Comparison of ENCODE assay signal across 30 cellular contexts in the genomic region with DNA sequence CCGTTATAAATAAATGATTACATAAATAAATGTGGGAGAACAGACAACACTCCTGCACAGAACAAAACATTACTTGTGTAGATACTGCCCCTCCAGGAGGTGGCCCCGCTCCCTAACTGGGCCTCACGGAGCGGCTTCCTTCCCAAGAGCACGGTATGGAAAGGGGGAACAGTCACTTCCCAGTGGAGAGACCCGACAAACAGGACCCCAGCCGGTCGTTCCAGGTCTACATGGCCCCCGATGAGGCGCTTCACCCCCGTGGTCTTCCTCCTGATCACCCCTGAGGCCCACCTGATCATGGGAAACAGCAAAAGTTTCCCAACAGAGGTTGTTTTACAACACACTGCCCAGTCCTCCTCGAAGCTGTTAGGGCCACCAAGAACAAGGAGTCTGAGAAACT. TPM values are rescaled to one million over a fixed set of nuclear protein-coding genes. Genes with fewer than 3 reads are reported as not detected.
DNase-seq lines count a peak whose midpoint lies in the region; ATAC-seq, FAIRE-seq and TF ChIP-seq lines count a peak whose summit lies in the region.
"Had no signal": no experiment of that assay in that cellular context is flagged by ENCODE, and none has a peak within 500 bp of the region (broad histone marks: within the 10 kb centered on the region; RNA-seq: fewer than 3 reads in every experiment).

No MANE protein-coding gene starts in this region.

- H3K9me3 ChIP-seq in K562 (replicated peaks; ENCODE audit: control insufficient read depth, insufficient read depth, low read depth, low read length) (peaks cover 5% of the 10 kb centered on the region; the same call in 1 of the 2 replicates), osteoblast (ENCODE audit: low read depth, low read length) (no peaks in the 10 kb centered on the region), aorta (ENCODE audit: control insufficient read depth, low read length) (no peaks in the 10 kb centered on the region)
- H3K9me3 ChIP-seq: A549, SJCRH30 had no signal

- DNase-seq in natural killer cell treated with Interleukin-12 subunit alpha and Interleukin-12 subunit beta and Interleukin-15 and Interleukin-18, amount 100 ng/mL, for 72 hours (ENCODE audit: low spot score): peak; percentile 53
- no peak for DNase-seq in natural killer cell
- no peak for DNase-seq in K562 (ENCODE audit: extremely low read depth in 1 of 4, low spot score in 3 of 4)
- peak; percentile 52 for DNase-seq in osteoblast (ENCODE audit: insufficient read length, low spot score, missing footprints)
- DNase-seq in aorta: peak; percentile 21 to 71
- DNase-seq in SK-N-DZ (ENCODE audit: low spot score): no peak
- DNase-seq in NCI-H128 (lab: John Stamatoyannopoulos, UW; ENCODE audit: unreplicated experiment): no peak
- DNase-seq: C1 segment of cervical spinal cord; CD4-positive, alpha-beta memory T cell; COR-L47; DMS53; KBM-7; NCI-H1105 treated with DMSO at 0.1 percent for 48 hours; NCI-H2029; NCI-H446 treated with DMSO at 0.1 percent for 48 hours; NCI-H526; NCI-H82; NK-92 treated with Interleukin-12 subunit alpha and Interleukin-12 subunit beta, amount 100 ng/mL, for 24 hours; PC-3; SJCRH30 had no signal

- no peak overlapping the region for H3K4me2 ChIP-seq in K562 (ENCODE audit: insufficient read depth, low read length)
- no peak overlapping the region for H3K4me2 ChIP-seq in osteoblast (ENCODE audit: insufficient read depth, low read length)
- H3K4me2 ChIP-seq: A549 had no signal

- in situ Hi-C loops in K562 (cut with MboI): no loop called here

- intact Hi-C loops in natural killer cell (cut with micrococcal nuclease): no loop called here
- intact Hi-C loops in K562 (cut with micrococcal nuclease): no loop called here
- intact Hi-C loops in aorta (cut with DNase I): no loop called here

- POLR2A ChIA-PET in K562 (lab: Yijun Ruan, JAX): no interaction called here

- H3K36me3 ChIP-seq in K562 (ENCODE audit: control insufficient read depth, insufficient read depth, low read length) (no peaks in the 10 kb centered on the region), osteoblast (ENCODE audit: insufficient read depth, low read length) (no peaks in the 10 kb centered on the region), aorta (ENCODE audit: control insufficient read depth in 1 of 2, insufficient read depth in 2 of 2, low read length in 1 of 2) (no peaks in the 10 kb centered on the region)
- H3K36me3 ChIP-seq: SJCRH30 had no signal

- TF ChIP-seq RAD21 in K562 (CRISPR knock-in tag; conservative IDR thresholded peaks at IDR 0.05 in 1 of 2, IDR thresholded peaks at IDR 0.05 in 1 of 2): no peak

- FAIRE-seq in K562 (lab: Jason Lieb, UNC): no peak
- FAIRE-seq: H1 had no signal

- H2AFZ ChIP-seq in K562 (ENCODE audit: low read depth, low read length) (no peak overlapping the region), osteoblast (ENCODE audit: low read length) (no peak overlapping the region)

- H3K27ac Mint-ChIP-seq in natural killer cell treated with Interleukin-12 subunit alpha and Interleukin-12 subunit beta and Interleukin-15 and Interleukin-18, amount 100 ng/mL, for 72 hours: no peak overlapping the region
- no peak overlapping the region for H3K27ac Mint-ChIP-seq in natural killer cell
- H3K27ac Mint-ChIP-seq: CD4-positive, alpha-beta memory T cell had no signal

- H3K4me3 ChIP-seq in K562: no peak overlapping the region
- no peak overlapping the region for H3K4me3 ChIP-seq in osteoblast (ENCODE audit: insufficient read depth, low read length)
- H3K4me3 ChIP-seq in aorta (ENCODE audit: low read length in 2 of 2): no peak overlapping the region
- H3K4me3 ChIP-seq: A549, SJCRH30 had no signal

- H3K27ac ChIP-seq in K562 (ENCODE audit: extremely low read depth, low read depth, low read length): no peak overlapping the region
- H3K27ac ChIP-seq in osteoblast (ENCODE audit: low read depth, low read length): no peak overlapping the region
- no peak overlapping the region for H3K27ac ChIP-seq in aorta (ENCODE audit: low read depth in 1 of 2, low read length in 2 of 2)
- H3K27ac ChIP-seq: A549, SJCRH30 had no signal

- BruUV-seq in K562 (replicated peaks; lab: Mats Ljungman, UMichigan): no TSS peak

- no peak overlapping the region for H3K9ac ChIP-seq in K562 (ENCODE audit: insufficient read depth in 1 of 2, low read depth in 2 of 2, low read length in 2 of 2)

- CTCF ChIA-PET in K562 (lab: Yijun Ruan, JAX; ENCODE audit: low intra/inter-chr PET ratio): no interaction called here

- H3K9me3 Mint-ChIP-seq in natural killer cell treated with Interleukin-12 subunit alpha and Interleukin-12 subunit beta and Interleukin-15 and Interleukin-18, amount 100 ng/mL, for 72 hours: no peaks in the 10 kb centered on the region
- H3K9me3 Mint-ChIP-seq in natural killer cell: no peaks in the 10 kb centered on the region

- H3K36me3 Mint-ChIP-seq in natural killer cell treated with Interleukin-12 subunit alpha and Interleukin-12 subunit beta and Interleukin-15 and Interleukin-18, amount 100 ng/mL, for 72 hours: no peaks in the 10 kb centered on the region
- H3K36me3 Mint-ChIP-seq in natural killer cell: no peaks in the 10 kb centered on the region
- H3K36me3 Mint-ChIP-seq: CD4-positive, alpha-beta memory T cell had no signal

- no peaks in the 10 kb centered on the region for H3K4me1 Mint-ChIP-seq in natural killer cell treated with Interleukin-12 subunit alpha and Interleukin-12 subunit beta and Interleukin-15 and Interleukin-18, amount 100 ng/mL, for 72 hours (ENCODE audit: low read depth in 2 of 2)
- H3K4me1 Mint-ChIP-seq in natural killer cell: no peaks in the 10 kb centered on the region
- H3K4me1 Mint-ChIP-seq: CD4-positive, alpha-beta memory T cell had no signal

- TF ChIP-seq POLR2A in K562 (conservative IDR thresholded peaks at IDR 0.05): no peak

- no peaks in the 10 kb centered on the region for H3K79me2 ChIP-seq in K562 (ENCODE audit: control insufficient read depth, insufficient read depth, low read length)
- no peaks in the 10 kb centered on the region for H3K79me2 ChIP-seq in osteoblast (ENCODE audit: insufficient read depth, low read length)

- TF ChIP-seq EP300 in K562 (IDR thresholded peaks at IDR 0.05; ENCODE audit: low read length): no peak

- TF ChIP-seq CTCF in natural killer cell (IDR thresholded peaks at IDR 0.05): no peak
- TF ChIP-seq CTCF in K562 (IDR thresholded peaks at IDR 0.05 in 2 of 3, conservative IDR thresholded peaks at IDR 0.05 in 1 of 3; ENCODE audit: insufficient read depth in 2 of 3, low read depth in 1 of 3, low read length in 3 of 3): no peak; a peak in 1 of 6 replicates
- no peak for TF ChIP-seq CTCF in osteoblast (IDR thresholded peaks at IDR 0.05; ENCODE audit: extremely low read depth, low read depth, low read length)

- H3K27me3 Mint-ChIP-seq in natural killer cell treated with Interleukin-12 subunit alpha and Interleukin-12 subunit beta and Interleukin-15 and Interleukin-18, amount 100 ng/mL, for 72 hours: peaks cover 0 to 9% of the 10 kb centered on the region in 2 donors
- H3K27me3 Mint-ChIP-seq in natural killer cell (ENCODE audit: low read depth in 2 of 2): peaks cover 2 to 8% of the 10 kb centered on the region in 2 donors

- H4K20me1 ChIP-seq in K562 (replicated peaks; ENCODE audit: control insufficient read depth, insufficient read depth, low read length): no peaks in the 10 kb centered on the region
- H4K20me1 ChIP-seq in osteoblast (ENCODE audit: insufficient read depth, low read length): no peaks in the 10 kb centered on the region

- H3K27me3 ChIP-seq in K562 (ENCODE audit: control insufficient read depth in 2 of 2, insufficient read depth in 2 of 2, low read length in 2 of 2) (no peaks in the 10 kb centered on the region), osteoblast (ENCODE audit: insufficient read depth, low read length) (no peaks in the 10 kb centered on the region), aorta (ENCODE audit: control insufficient read depth in 1 of 2, insufficient read depth in 2 of 2, low read length in 1 of 2) (no peaks in the 10 kb centered on the region)
- H3K27me3 ChIP-seq: SJCRH30 had no signal

- no peaks in the 10 kb centered on the region for H3K9me1 ChIP-seq in K562 (ENCODE audit: control insufficient read depth, insufficient read depth, low read length)

- no peak overlapping the region for H3K4me3 Mint-ChIP-seq in natural killer cell treated with Interleukin-12 subunit alpha and Interleukin-12 subunit beta and Interleukin-15 and Interleukin-18, amount 100 ng/mL, for 72 hours
- H3K4me3 Mint-ChIP-seq in natural killer cell: no peak overlapping the region
- H3K4me3 Mint-ChIP-seq: CD4-positive, alpha-beta memory T cell had no signal

- H3K4me1 ChIP-seq in K562 (replicated peaks in 1 of 2; ENCODE audit: control insufficient read depth in 2 of 2, insufficient read depth in 2 of 2, low read length in 2 of 2) (peaks cover 10 to 15% of the 10 kb centered on the region in 2 experiments; a peak in 4 of 5 replicates), osteoblast (ENCODE audit: insufficient read depth, low read length) (no peaks in the 10 kb centered on the region), aorta (ENCODE audit: control insufficient read depth in 1 of 2, insufficient read depth in 2 of 2, low read length in 2 of 2) (no peaks in the 10 kb centered on the region)
- H3K4me1 ChIP-seq: A549, SJCRH30 had no signal

- ATAC-seq in natural killer cell treated with Interleukin-12 subunit alpha and Interleukin-12 subunit beta and Interleukin-15 and Interleukin-18, amount 100 ng/mL, for 72 hours: no peak
- ATAC-seq in natural killer cell (no peak), K562 (peak; percentile 45; the same call in 1 of the 3 replicates), aorta (ENCODE audit: low FRiP score) (no peak), GM21717 (IDR thresholded peaks at IDR 0.05; ENCODE audit: unreplicated experiment) (no peak)
- ATAC-seq: A549, Right ventricle myocardium inferior had no signal

- 53% methylated on average over 10 of the region's 12 CpGs for WGBS in K562 (ENCODE audit: insufficient coverage, low coverage, missing lambda C conversion rate)
- WGBS in aorta, 2 donors: 70 to 78% methylated on average over 12 of the region's 12 CpGs

RNA-seq across cellular contexts. Expression of a gene that starts 6.6 kb away (rescaled TPM):
- total RNA-seq in natural killer cell treated with Interleukin-12 subunit alpha and Interleukin-12 subunit beta and Interleukin-15 and Interleukin-18, amount 100 ng/mL, for 72 hours: 1 to 10 TPM; 2.3 to 4.1 TPM
- total RNA-seq in natural killer cell (1 to 10 TPM in 2 of 3 donors, under 1 TPM in 1; 0.77 to 2.5 (median 1.4) TPM), K562 (2014; rRNA removed) (29.6 and 45.6 TPM in 2 replicates), K562 (2014; rRNA removed; fragmentation: Illumina TruSeq; extraction: Trizol) (24.7 and 34.3 TPM in 2 replicates), K562 (2015; rRNA removed; fragmentation: Illumina TruSeq; extraction: Trizol) (30.3 and 31.0 TPM in 2 replicates), K562 (2021) (122 and 144 TPM in 2 replicates), osteoblast (15.3 and 19.5 TPM in 2 replicates), aorta (10 to 100 TPM; 16.2 to 26.7 TPM)
- 456 and 1,096 TPM in 2 replicates for total RNA-seq in K562 (2011; cell fraction: chromatin; rRNA removed; ENCODE audit: low replicate concordance)
- total RNA-seq in K562 (2011; cell fraction: nucleolus; rRNA removed): 646 and 663 TPM in 2 replicates
- total RNA-seq in K562 (2011; cell fraction: nucleoplasm; rRNA removed): 500 and 510 TPM in 2 replicates
- polyA plus RNA-seq in K562 (2011; rRNA removed) (139 and 294 TPM in 2 replicates), K562 (2014; fragmentation: Illumina TruSeq; extraction: Trizol) (73.5 and 87.0 TPM in 2 replicates), K562 (2014; fragmentation: Nextera tagmentation; extraction: Ambion mirVana) (1 to 10 TPM in 1 of 2 experiments, under 1 TPM in 1; 0.68 to 1.7 TPM), K562 (2014; rRNA removed) (76.7 and 77.6 TPM in 2 replicates), aorta (10 to 100 TPM; 13.9 to 14.7 TPM)
- polyA plus RNA-seq in K562 (2011; cell fraction: cytosol; rRNA removed): 237 and 320 TPM in 2 replicates
- 1,046 and 1,667 TPM in 2 replicates for polyA plus RNA-seq in K562 (2011; cell fraction: nucleus; rRNA removed)
- polyA plus RNA-seq in K562 (2012): 94.9 and 162 TPM in 2 replicates
- polyA minus RNA-seq in K562 (2011; rRNA and poly(A)+ RNA removed): 85.5 and 108 TPM in 2 replicates
- polyA minus RNA-seq in K562 (2011; cell fraction: cytosol; rRNA and poly(A)+ RNA removed): 134 and 269 TPM in 2 replicates
- polyA minus RNA-seq in K562 (2011; cell fraction: nucleus; rRNA and poly(A)+ RNA removed): 124 and 281 TPM in 2 replicates
- polyA plus RNA-seq in SK-N-DZ (2014; cell fraction: cytosol; rRNA removed): 18.4 and 31.5 TPM in 2 replicates
- 71.2 and 118 TPM in 2 replicates for polyA plus RNA-seq in SK-N-DZ (2014; cell fraction: nucleus; rRNA removed)

RNA-seq across cellular contexts. Expression of a gene that starts 7.6 kb away (rescaled TPM):
- not detected for total RNA-seq in natural killer cell treated with Interleukin-12 subunit alpha and Interleukin-12 subunit beta and Interleukin-15 and Interleukin-18, amount 100 ng/mL, for 72 hours
- total RNA-seq in natural killer cell (1 to 10 TPM in 1 of 3 donors, under 1 TPM in 2; 0.66 to 1.1 (median 0.97) TPM), K562 (2014; rRNA removed) (1.3 and 1.4 TPM in 2 replicates), K562 (2014; rRNA removed; fragmentation: Illumina TruSeq; extraction: Trizol) (0.25 and 0.48 TPM in 2 replicates), K562 (2015; rRNA removed; fragmentation: Illumina TruSeq; extraction: Trizol) (0.51 and 0.79 TPM in 2 replicates), K562 (2021) (1.9 and 2.2 TPM in 2 replicates), osteoblast (0.29 and 0.36 TPM in 2 replicates), aorta (1 to 10 TPM; 4.3 to 4.9 TPM)
- total RNA-seq in K562 (2011; cell fraction: chromatin; rRNA removed; ENCODE audit: low replicate concordance): 17.5 and 43.4 TPM in 2 replicates
- total RNA-seq in K562 (2011; cell fraction: nucleolus; rRNA removed): 37.0 TPM in 2 replicates
- total RNA-seq in K562 (2011; cell fraction: nucleoplasm; rRNA removed): 18.2 and 26.2 TPM in 2 replicates
- polyA plus RNA-seq in K562 (2011; rRNA removed) (7.5 and 23.6 TPM in 2 replicates), K562 (2014; fragmentation: Illumina TruSeq; extraction: Trizol) (1.0 and 1.2 TPM in 2 replicates), K562 (2014; fragmentation: Nextera tagmentation; extraction: Ambion mirVana) (under 1 TPM in 1 of 2 experiments, not detected in 1; 0.13 TPM), K562 (2014; rRNA removed) (1.7 and 2.5 TPM in 2 replicates), aorta (1 to 10 TPM in 1 of 2 donors, not detected in 1; 3.0 TPM)
- 10.0 and 17.5 TPM in 2 replicates for polyA plus RNA-seq in K562 (2011; cell fraction: cytosol; rRNA removed)
- polyA plus RNA-seq in K562 (2011; cell fraction: nucleus; rRNA removed): 100 and 212 TPM in 2 replicates
- 6.0 and 17.0 TPM in 2 replicates for polyA plus RNA-seq in K562 (2012)
- polyA minus RNA-seq in K562 (2011; rRNA and poly(A)+ RNA removed): 3.5 and 6.7 TPM in 2 replicates
- polyA minus RNA-seq in K562 (2011; cell fraction: cytosol; rRNA and poly(A)+ RNA removed): 2.9 and 11.2 TPM in 2 replicates
- polyA minus RNA-seq in K562 (2011; cell fraction: nucleus; rRNA and poly(A)+ RNA removed): 20.6 and 48.3 TPM in 2 replicates
- 3.5 and 6.9 TPM in 2 replicates for polyA plus RNA-seq in SK-N-DZ (2014; cell fraction: cytosol; rRNA removed)
- 33.5 and 43.9 TPM in 2 replicates for polyA plus RNA-seq in SK-N-DZ (2014; cell fraction: nucleus; rRNA removed)
- total RNA-seq: CD4-positive, alpha-beta memory T cell; Daoy; G401; HT1080; LHCN-M2; MCF 10A; RPMI7951; SJCRH30 had no signal
- polyA plus RNA-seq: CD4-positive, alpha-beta memory T cell had no signal

RNA-seq across cellular contexts. Expression of a gene that starts 34.2 kb away (rescaled TPM):
- not detected for total RNA-seq in natural killer cell treated with Interleukin-12 subunit alpha and Interleukin-12 subunit beta and Interleukin-15 and Interleukin-18, amount 100 ng/mL, for 72 hours
- total RNA-seq in natural killer cell: not detected
- total RNA-seq in K562 (2011; cell fraction: chromatin; rRNA removed; ENCODE audit: low replicate concordance): 2.3 and 6.4 TPM in 2 replicates
- total RNA-seq in K562 (2011; cell fraction: nucleolus; rRNA removed): 6.8 and 7.3 TPM in 2 replicates
- 3.4 and 3.9 TPM in 2 replicates for total RNA-seq in K562 (2011; cell fraction: nucleoplasm; rRNA removed)
- 10.6 and 17.8 TPM in 2 replicates for total RNA-seq in K562 (2014; rRNA removed)
- total RNA-seq in K562 (2014; rRNA removed; fragmentation: Illumina TruSeq; extraction: Trizol): 2.5 and 3.2 TPM in 2 replicates
- 4.6 and 5.2 TPM in 2 replicates for total RNA-seq in K562 (2015; rRNA removed; fragmentation: Illumina TruSeq; extraction: Trizol)
- 13.0 and 14.1 TPM in 2 replicates for total RNA-seq in K562 (2021)
- polyA plus RNA-seq in K562 (2011; rRNA removed): 8.8 and 20.5 TPM in 2 replicates
- polyA plus RNA-seq in K562 (2011; cell fraction: cytosol; rRNA removed): 22.4 and 26.1 TPM in 2 replicates
- polyA plus RNA-seq in K562 (2011; cell fraction: nucleus; rRNA removed): 11.9 and 18.7 TPM in 2 replicates
- 7.4 and 10.8 TPM in 2 replicates for polyA plus RNA-seq in K562 (2012)
- 5.5 and 7.1 TPM in 2 replicates for polyA plus RNA-seq in K562 (2014; fragmentation: Illumina TruSeq; extraction: Trizol)
- polyA plus RNA-seq in K562 (2014; fragmentation: Nextera tagmentation; extraction: Ambion mirVana): under 1 TPM; 0.11 to 0.31 TPM
- polyA plus RNA-seq in K562 (2014; rRNA removed): 8.4 and 9.2 TPM in 2 replicates
- 5.2 and 5.5 TPM in 2 replicates for polyA minus RNA-seq in K562 (2011; rRNA and poly(A)+ RNA removed)
- polyA minus RNA-seq in K562 (2011; cell fraction: cytosol; rRNA and poly(A)+ RNA removed): 7.3 and 20.2 TPM in 2 replicates
- 2.7 and 6.7 TPM in 2 replicates for polyA minus RNA-seq in K562 (2011; cell fraction: nucleus; rRNA and poly(A)+ RNA removed)
- total RNA-seq in osteoblast: under 0.01 TPM in 2 replicates
- not detected for total RNA-seq in aorta
- not detected for polyA plus RNA-seq in aorta
- 11.5 and 12.9 TPM in 2 replicates for polyA plus RNA-seq in SK-N-DZ (2014; cell fraction: cytosol; rRNA removed)
- polyA plus RNA-seq in SK-N-DZ (2014; cell fraction: nucleus; rRNA removed): 9.0 and 10.4 TPM in 2 replicates
- total RNA-seq: CD4-positive, alpha-beta memory T cell; HT1080; LHCN-M2; MCF 10A; RPMI7951 had no signal
- polyA plus RNA-seq: CD4-positive, alpha-beta memory T cell had no signal

RNA-seq across cellular contexts. Expression of a gene that starts 43.0 kb away (rescaled TPM):
- total RNA-seq in natural killer cell treated with Interleukin-12 subunit alpha and Interleukin-12 subunit beta and Interleukin-15 and Interleukin-18, amount 100 ng/mL, for 72 hours: 100 to 1,000 TPM; 156 to 159 TPM
- total RNA-seq in natural killer cell (100 to 1,000 TPM; 109 to 131 (median 119) TPM), K562 (2014; rRNA removed) (156 and 184 TPM in 2 replicates), K562 (2014; rRNA removed; fragmentation: Illumina TruSeq; extraction: Trizol) (206 and 225 TPM in 2 replicates), K562 (2015; rRNA removed; fragmentation: Illumina TruSeq; extraction: Trizol) (170 and 173 TPM in 2 replicates), K562 (2021) (261 and 262 TPM in 2 replicates), osteoblast (114 and 118 TPM in 2 replicates), aorta (100 to 1,000 TPM; 118 to 130 TPM)
- 194 and 313 TPM in 2 replicates for total RNA-seq in K562 (2011; cell fraction: chromatin; rRNA removed; ENCODE audit: low replicate concordance)
- total RNA-seq in K562 (2011; cell fraction: nucleolus; rRNA removed): 389 and 398 TPM in 2 replicates
- total RNA-seq in K562 (2011; cell fraction: nucleoplasm; rRNA removed): 299 and 322 TPM in 2 replicates
- polyA plus RNA-seq in K562 (2011; rRNA removed) (157 and 186 TPM in 2 replicates), K562 (2014; fragmentation: Illumina TruSeq; extraction: Trizol) (188 and 219 TPM in 2 replicates), K562 (2014; fragmentation: Nextera tagmentation; extraction: Ambion mirVana) (100 to 1,000 TPM; 562 to 683 TPM), K562 (2014; rRNA removed) (175 and 176 TPM in 2 replicates), aorta (100 to 1,000 TPM; 101 to 128 TPM)
- polyA plus RNA-seq in K562 (2011; cell fraction: cytosol; rRNA removed): 164 and 227 TPM in 2 replicates
- 115 and 116 TPM in 2 replicates for polyA plus RNA-seq in K562 (2011; cell fraction: nucleus; rRNA removed)
- polyA plus RNA-seq in K562 (2012): 235 and 441 TPM in 2 replicates
- 177 and 181 TPM in 2 replicates for polyA minus RNA-seq in K562 (2011; rRNA and poly(A)+ RNA removed)
- 74.4 and 86.4 TPM in 2 replicates for polyA minus RNA-seq in K562 (2011; cell fraction: cytosol; rRNA and poly(A)+ RNA removed)
- 30.8 and 43.7 TPM in 2 replicates for polyA minus RNA-seq in K562 (2011; cell fraction: nucleus; rRNA and poly(A)+ RNA removed)
- polyA plus RNA-seq in SK-N-DZ (2014; cell fraction: cytosol; rRNA removed): 136 and 164 TPM in 2 replicates
- polyA plus RNA-seq in SK-N-DZ (2014; cell fraction: nucleus; rRNA removed): 43.7 and 77.0 TPM in 2 replicates

RNA-seq across cellular contexts. Expression of a gene that starts 43.5 kb away (rescaled TPM):
- 10 to 100 TPM in 1 of 2 donors, 1 to 10 TPM in 1; 7.4 to 12.2 TPM for total RNA-seq in natural killer cell treated with Interleukin-12 subunit alpha and Interleukin-12 subunit beta and Interleukin-15 and Interleukin-18, amount 100 ng/mL, for 72 hours
- total RNA-seq in natural killer cell: 10 to 100 TPM; 12.2 to 13.9 (median 13.8) TPM
- 3.4 and 16.6 TPM in 2 replicates for total RNA-seq in K562 (2011; cell fraction: chromatin; rRNA removed; ENCODE audit: low replicate concordance)
- total RNA-seq in K562 (2011; cell fraction: nucleolus; rRNA removed): 12.9 and 17.3 TPM in 2 replicates
- total RNA-seq in K562 (2011; cell fraction: nucleoplasm; rRNA removed): 7.3 TPM in 2 replicates
- 3.9 and 6.0 TPM in 2 replicates for total RNA-seq in K562 (2014; rRNA removed)
- 0.80 and 1.4 TPM in 2 replicates for total RNA-seq in K562 (2014; rRNA removed; fragmentation: Illumina TruSeq; extraction: Trizol)
- total RNA-seq in K562 (2015; rRNA removed; fragmentation: Illumina TruSeq; extraction: Trizol): 2.8 and 3.1 TPM in 2 replicates
- 6.9 and 7.1 TPM in 2 replicates for total RNA-seq in K562 (2021)
- 1.6 and 3.8 TPM in 2 replicates for polyA plus RNA-seq in K562 (2011; rRNA removed)
- polyA plus RNA-seq in K562 (2011; cell fraction: cytosol; rRNA removed): 2.8 and 5.5 TPM in 2 replicates
- polyA plus RNA-seq in K562 (2011; cell fraction: nucleus; rRNA removed): 8.7 and 16.4 TPM in 2 replicates
- polyA plus RNA-seq in K562 (2012): 6.3 and 9.6 TPM in 2 replicates
- polyA plus RNA-seq in K562 (2014; fragmentation: Illumina TruSeq; extraction: Trizol): 2.2 and 3.5 TPM in 2 replicates
- under 1 TPM; 0.07 to 0.18 TPM for polyA plus RNA-seq in K562 (2014; fragmentation: Nextera tagmentation; extraction: Ambion mirVana)
- polyA plus RNA-seq in K562 (2014; rRNA removed): 3.8 and 5.2 TPM in 2 replicates
- polyA minus RNA-seq in K562 (2011; rRNA and poly(A)+ RNA removed): 1.8 and 2.6 TPM in 2 replicates
- 4.3 and 4.4 TPM in 2 replicates for polyA minus RNA-seq in K562 (2011; cell fraction: cytosol; rRNA and poly(A)+ RNA removed)
- 7.9 and 8.4 TPM in 2 replicates for polyA minus RNA-seq in K562 (2011; cell fraction: nucleus; rRNA and poly(A)+ RNA removed)
- 14.1 and 16.3 TPM in 2 replicates for total RNA-seq in osteoblast
- 10 to 100 TPM; 11.4 to 15.8 TPM for total RNA-seq in aorta
- 1 to 10 TPM; 8.8 to 9.9 TPM for polyA plus RNA-seq in aorta
- 7.7 and 10.2 TPM in 2 replicates for polyA plus RNA-seq in SK-N-DZ (2014; cell fraction: cytosol; rRNA removed)
- polyA plus RNA-seq in SK-N-DZ (2014; cell fraction: nucleus; rRNA removed): 12.3 and 13.9 TPM in 2 replicates

Comparison
In these comparisons a context has a peak if more than half of its experiments do, and no peak if none do; other contexts are left out.
1. DNase-seq: peak in natural killer cell treated with Interleukin-12 subunit alpha and Interleukin-12 subunit beta and Interleukin-15 and Interleukin-18, amount 100 ng/mL, for 72 hours (single experiment), osteoblast (single experiment) and aorta (2 of 2); none in natural killer cell (single experiment), K562 (0 of 4), SK-N-DZ (single experiment) and NCI-H128 (single experiment).